In genomic region chr19:4803736-4804695, GRCh38 we compare ENCODE assay signal across 8 cellular contexts. TPM values are rescaled to one million over a fixed set of nuclear protein-coding genes. Genes with fewer than 3 reads are reported as not detected.
DNase-seq lines count a peak whose midpoint lies in the region; ATAC-seq and TF ChIP-seq lines count a peak whose summit lies in the region.

No MANE protein-coding gene starts in this region.

- POLR2A ChIA-PET in OCI-LY7 (lab: Charles Lee): interaction anchor here (0.6 to 1.2 kb wide), 2 partner anchors 13 to 75 kb away, joined by 4 to 6 read pairs; no protein-coding TSS in a partner anchor

- H3K79me2 ChIP-seq in GM23248 (ENCODE audit: insufficient read depth) (no peaks in the 10 kb centered on the region), OCI-LY7 (ENCODE audit: insufficient read depth, low read depth, low read length) (no peaks in the 10 kb centered on the region)

- no peaks in the 10 kb centered on the region for H3K9me3 ChIP-seq in GM23248 (ENCODE audit: low read depth)
- H3K9me3 ChIP-seq in OCI-LY7 (ENCODE audit: low read length): no peaks in the 10 kb centered on the region
- no peaks in the 10 kb centered on the region for H3K9me3 ChIP-seq in esophagus squamous epithelium
- H3K9me3 ChIP-seq in aorta (ENCODE audit: control insufficient read depth, low read length): no peaks in the 10 kb centered on the region

- no peak overlapping the region for H3K27ac ChIP-seq in GM23248
- H3K27ac ChIP-seq in OCI-LY7 (ENCODE audit: low read depth, low read length, poor library complexity, severe bottlenecking): no peak overlapping the region
- no peak overlapping the region for H3K27ac ChIP-seq in esophagus squamous epithelium
- H3K27ac ChIP-seq in aorta (ENCODE audit: low read depth in 1 of 2, low read length in 2 of 2): no peak overlapping the region

- WGBS in GM23248 (ENCODE audit: low coverage in 1 of 2, low lambda C conversion rate in 2 of 2, missing lambda C conversion rate in 2 of 2), 2 experiments: 40 to 41% methylated on average over 28 to 33 of the region's 33 CpGs
- 58 to 62% methylated on average over 19 of the region's 33 CpGs for WGBS in esophagus squamous epithelium, 2 donors
- 49 to 50% methylated on average over 33 of the region's 33 CpGs for WGBS in aorta, 2 donors

- no peaks in the 10 kb centered on the region for H3K4me1 ChIP-seq in GM23248 (ENCODE audit: insufficient read depth)
- H3K4me1 ChIP-seq in OCI-LY7 (ENCODE audit: insufficient read depth, low read length, poor library complexity, severe bottlenecking): peaks cover 15% of the 10 kb centered on the region
- peaks cover 11 to 43% (median 13%) of the 10 kb centered on the region in 3 donors for H3K4me1 ChIP-seq in esophagus squamous epithelium
- no peaks in the 10 kb centered on the region for H3K4me1 ChIP-seq in aorta (ENCODE audit: control insufficient read depth in 1 of 2, insufficient read depth in 2 of 2, low read length in 2 of 2)

- BruUV-seq in OCI-LY7 (replicated peaks; lab: Mats Ljungman, UMichigan): no TSS peak

- in situ Hi-C loops in GM23248 (cut with MboI): loop anchor here (10.0 kb wide), 1 partner anchor 231 kb away; no protein-coding TSS in a partner anchor

- peak; percentile 45 for ATAC-seq in omental fat pad (ENCODE audit: low FRiP score)
- ATAC-seq in aorta (ENCODE audit: low FRiP score): peak; percentile 61

- TF ChIP-seq CTCF in AG10803 (conservative IDR thresholded peaks at IDR 0.05; ENCODE audit: low read length): peak; percentile 70
- TF ChIP-seq CTCF in OCI-LY7 (conservative IDR thresholded peaks at IDR 0.05; ENCODE audit: low read length): peak; percentile 92
- peak; percentile 59 to 82 (median 72) for TF ChIP-seq CTCF in esophagus squamous epithelium (IDR thresholded peaks at IDR 0.05)
- TF ChIP-seq CTCF in omental fat pad (IDR thresholded peaks at IDR 0.05): no peak

- H3K9ac ChIP-seq in GM23248: no peak overlapping the region

- no peaks in the 10 kb centered on the region for H3K9me2 ChIP-seq in GM23248 (ENCODE audit: insufficient read depth)
- no peaks in the 10 kb centered on the region for H3K9me2 ChIP-seq in OCI-LY7 (ENCODE audit: insufficient read depth, low read length)

- 0 out of 2 replicates have a peak overlapping the region, but pooled peaks have one; percentile 53 for H2AFZ ChIP-seq in GM23248
- H2AFZ ChIP-seq in OCI-LY7 (ENCODE audit: low read length): 0 out of 2 replicates have a peak overlapping the region, but pooled peaks have one; percentile 2

- H3K4me2 ChIP-seq in GM23248 (ENCODE audit: unreplicated experiment) (no peak overlapping the region), OCI-LY7 (ENCODE audit: low read length) (no peak overlapping the region)

- H3K27me3 ChIP-seq in GM23248 (replicated peaks; ENCODE audit: insufficient read depth): no peaks in the 10 kb centered on the region
- H3K27me3 ChIP-seq in esophagus squamous epithelium: no peaks in the 10 kb centered on the region
- H3K27me3 ChIP-seq in aorta (ENCODE audit: control insufficient read depth in 1 of 2, insufficient read depth in 2 of 2, low read length in 1 of 2): no peaks in the 10 kb centered on the region

- intact Hi-C loops in OCI-LY7 (cut with micrococcal nuclease; ENCODE audit: unreplicated experiment) (loop anchor here (1.0 kb wide), 1 partner anchor 72 kb away; no protein-coding TSS in a partner anchor), esophagus squamous epithelium (cut with DNase I) (no loop called here), aorta (cut with DNase I) (no loop called here)

- H3K4me3 ChIP-seq in AG10803 (ENCODE audit: low read length) (no peak overlapping the region), GM23248 (no peak overlapping the region), OCI-LY7 (ENCODE audit: low read depth, low read length, poor library complexity, severe bottlenecking) (no peak overlapping the region), esophagus squamous epithelium (no peak overlapping the region), aorta (ENCODE audit: low read length in 2 of 2) (no peak overlapping the region)

- H3F3A ChIP-seq in GM23248 (ENCODE audit: insufficient read depth): no peaks in the 10 kb centered on the region

- CTCF ChIA-PET in OCI-LY7 (lab: Charles Lee; ENCODE audit: unreplicated experiment): interaction anchor here (0.7 kb wide), 1 partner anchor 61 kb away, joined by 3 read pairs; no protein-coding TSS in a partner anchor

- no peaks in the 10 kb centered on the region for H3K36me3 ChIP-seq in GM23248 (ENCODE audit: low read depth)
- H3K36me3 ChIP-seq in OCI-LY7 (ENCODE audit: insufficient read depth, low read length): no peaks in the 10 kb centered on the region
- H3K36me3 ChIP-seq in esophagus squamous epithelium: peaks cover 0 to 2% (median 0%) of the 10 kb centered on the region in 3 donors
- H3K36me3 ChIP-seq in aorta (ENCODE audit: control insufficient read depth in 1 of 2, insufficient read depth in 2 of 2, low read length in 1 of 2): no peaks in the 10 kb centered on the region

- no peak for TF ChIP-seq POLR2A in esophagus squamous epithelium (IDR thresholded peaks at IDR 0.05)

- no peaks in the 10 kb centered on the region for H4K20me1 ChIP-seq in GM23248 (ENCODE audit: insufficient read depth)
- H4K20me1 ChIP-seq in OCI-LY7 (ENCODE audit: insufficient read depth, low read length): no peaks in the 10 kb centered on the region

- DNase-seq in AG10803 (ENCODE audit: low read depth) (peak; percentile 25), GM23248 (peak; percentile 62), OCI-LY7 (ENCODE audit: low spot score) (peak; percentile 85), esophagus squamous epithelium (lab: John Stamatoyannopoulos, UW) (no peak), omental fat pad (ENCODE audit: low spot score) (no peak), aorta (no peak), epidermal melanocyte (ENCODE audit: insufficient read length, low spot score) (no peak)
- DNase-seq in activated CD8-positive, alpha-beta memory T cell treated with anti-CD3 and anti-CD28 coated beads, Interleukin-2, amount 50 U/mL, for 48 hours: peak; percentile 83

RNA-seq across cellular contexts. Expression of gene FEM1A, which starts 12.5 kb away (rescaled TPM):
- 11.0 and 11.1 TPM in 2 replicates for total RNA-seq in GM23248 (2014; rRNA removed; shearing (Covaris generic))
- polyA plus RNA-seq in GM23248 (2016; fragmentation: Nextera tagmentation; extraction: Ambion mirVana) (1.1 and 1.3 TPM in 2 replicates), aorta (1 to 10 TPM; 2.6 to 3.1 TPM)
- total RNA-seq in OCI-LY7 (2014; rRNA removed; shearing (Covaris generic)): 11.5 and 17.5 TPM in 2 replicates
- total RNA-seq in OCI-LY7 (2022) (14.3 and 15.8 TPM in 2 replicates), esophagus squamous epithelium (10 to 100 TPM; 16.8 to 22.7 (median 18.4) TPM), omental fat pad (10 to 100 TPM; 11.8 to 22.1 (median 13.9) TPM), aorta (1 to 10 TPM; 6.9 to 9.0 TPM)

RNA-seq across cellular contexts. Expression of gene TICAM1, which starts 27.5 kb away (rescaled TPM):
- 2.0 and 4.2 TPM in 2 replicates for total RNA-seq in GM23248 (2014; rRNA removed; shearing (Covaris generic))
- 19.9 TPM in 2 replicates for polyA plus RNA-seq in GM23248 (2016; fragmentation: Nextera tagmentation; extraction: Ambion mirVana)
- 4.9 and 6.8 TPM in 2 replicates for total RNA-seq in OCI-LY7 (2014; rRNA removed; shearing (Covaris generic))
- total RNA-seq in OCI-LY7 (2022): 26.7 and 28.9 TPM in 2 replicates
- 10 to 100 TPM in 3 of 4 donors, 1 to 10 TPM in 1; 9.6 to 28.7 (median 16.8) TPM for total RNA-seq in esophagus squamous epithelium
- total RNA-seq in omental fat pad: 1 to 10 TPM; 4.1 to 8.5 (median 6.3) TPM
- total RNA-seq in aorta: 10 to 100 TPM; 14.0 to 18.5 TPM
- 1 to 10 TPM; 6.9 to 7.7 TPM for polyA plus RNA-seq in aorta

Comparison
In these comparisons a context has a peak if more than half of its experiments do, and no peak if none do; other contexts are left out.
1. DNase-seq: peak in AG10803 (single experiment), GM23248 (single experiment), OCI-LY7 (single experiment) and activated CD8-positive, alpha-beta memory T cell treated with anti-CD3 and anti-CD28 coated beads, Interleukin-2, amount 50 U/mL, for 48 hours (single experiment); none in esophagus squamous epithelium (single experiment), omental fat pad (single experiment), aorta (0 of 2) and epidermal melanocyte (single experiment).
2. CTCF ChIP-seq: peak in AG10803 (single experiment), OCI-LY7 (single experiment) and esophagus squamous epithelium (6 of 6); none in omental fat pad (0 of 3).